Comparison of ENCODE assay signal across 22 cellular contexts in genomic region chr7:22720791-22721786, GRCh38. TPM values are rescaled to one million over a fixed set of nuclear protein-coding genes. Genes with fewer than 3 reads are reported as not detected.
DNase-seq lines count a peak whose midpoint lies in the region; ATAC-seq, FAIRE-seq and TF ChIP-seq lines count a peak whose summit lies in the region.
"Had no signal": no experiment of that assay in that cellular context is flagged by ENCODE, and none has a peak within 500 bp of the region (broad histone marks: within the 10 kb centered on the region; RNA-seq: fewer than 3 reads in every experiment).

No MANE protein-coding gene starts in this region.

- POLR2A ChIA-PET in RWPE1 (lab: Yijun Ruan, JAX; ENCODE audit: low non-redundant PET): no interaction called here

- 40% methylated on average over 3 of the region's 3 CpGs for WGBS in right cardiac atrium

- H3K27ac ChIP-seq in right cardiac atrium (ENCODE audit: low read length) (no peak overlapping the region), RWPE1 (no peak overlapping the region)
- H3K27ac ChIP-seq: foreskin keratinocyte, neutrophil, tibial artery, VCaP had no signal

- no peak for TF ChIP-seq CTCF in fibroblast of pulmonary artery (IDR thresholded peaks at IDR 0.05; ENCODE audit: low read length, missing control alignments)
- no peak for TF ChIP-seq CTCF in RWPE1 (conservative IDR thresholded peaks at IDR 0.05; ENCODE audit: low read depth)

- ATAC-seq in right cardiac atrium (peak; percentile 6 to 28), sciatic nerve (peak; percentile 20), SK-N-SH treated with all-trans-retinoic acid at 6 μM for 48 hours (no peak)
- ATAC-seq: foreskin keratinocyte, GM23338 had no signal

- no peaks in the 10 kb centered on the region for H3K9me3 ChIP-seq in right cardiac atrium (ENCODE audit: control insufficient read depth, low read length)
- H3K9me3 ChIP-seq: neutrophil, tibial artery had no signal

- peaks cover 17% of the 10 kb centered on the region for H3K4me1 ChIP-seq in right cardiac atrium (ENCODE audit: control insufficient read depth, insufficient read depth, low read length)
- H3K4me1 ChIP-seq: foreskin keratinocyte had no signal

- intact Hi-C loops in right cardiac atrium (cut with DNase I): loop anchor here in 1 of 4 donors (10.0 kb wide), 1 partner anchor 156 kb away; no protein-coding TSS in a partner anchor
- intact Hi-C loops in cardiac septum (cut with DNase I): loop anchor here (10.0 kb wide), 1 partner anchor 134 kb away; no protein-coding TSS in a partner anchor
- intact Hi-C loops in sciatic nerve (cut with DNase I): loop anchor here (10.0 kb wide), 1 partner anchor 166 kb away; no protein-coding TSS in a partner anchor

- FAIRE-seq in frontal cortex (lab: Jason Lieb, UNC): no peak

- DNase-seq in right cardiac atrium: peak in 1 of 3 donors; percentile 71
- DNase-seq in cardiac septum (ENCODE audit: low spot score): no peak
- DNase-seq in fibroblast of pulmonary artery (ENCODE audit: low read depth): peak; percentile 55
- DNase-seq in sciatic nerve (ENCODE audit: low spot score): no peak
- DNase-seq in Ammon's horn (ENCODE audit: low spot score): no peak
- no peak for DNase-seq in RWPE1 (ENCODE audit: low spot score)
- DNase-seq in frontal cortex (ENCODE audit: low spot score in 2 of 2): no peak
- DNase-seq: activated naive CD4-positive, alpha-beta T cell treated with anti-CD3 and anti-CD28 coated beads, Interleukin-2, amount 50 U/mL, for 16 hours; COR-L47; foreskin keratinocyte; mammary epithelial cell; NCI-H146; NCI-H524; RPMI8226; stimulated activated CD4-positive, alpha-beta T cell treated with anti-CD3 and anti-CD28 coated beads, Interleukin-4, amount 100 ng/mL, for 1 hour; stimulated activated naive CD4-positive, alpha-beta T cell had no signal

- CTCF ChIA-PET in RWPE1 (lab: Yijun Ruan, JAX): interaction anchor here (0.6 kb wide), 2 partner anchors 24 to 547 kb away, joined by 4 to 6 read pairs; no protein-coding TSS in a partner anchor

- no peak overlapping the region for H3K4me3 ChIP-seq in right cardiac atrium (ENCODE audit: low read length)
- no peak overlapping the region for H3K4me3 ChIP-seq in fibroblast of pulmonary artery (replicated peaks; ENCODE audit: low read depth, low read length)
- H3K4me3 ChIP-seq: GM23338, tibial artery had no signal

- no peaks in the 10 kb centered on the region for H3K27me3 ChIP-seq in right cardiac atrium (ENCODE audit: control insufficient read depth, insufficient read depth)
- H3K27me3 ChIP-seq: foreskin keratinocyte, tibial artery had no signal

TF ChIP-seq in SK-N-SH treated with all-trans-retinoic acid at 6 μM for 48 hours, 23 proteins besides CTCF, POLR2A, EP300 and RAD21:
- no peak for TF ChIP-seq GLIS3 (CRISPR knock-in tag; IDR thresholded peaks at IDR 0.05)
- TF ChIP-seq TOX (CRISPR knock-in tag; IDR thresholded peaks at IDR 0.05; ENCODE audit: borderline replicate concordance): no peak
- no peak for TF ChIP-seq ISL1 (CRISPR knock-in tag; IDR thresholded peaks at IDR 0.05)
- TF ChIP-seq BACH2 (CRISPR knock-in tag; IDR thresholded peaks at IDR 0.05; ENCODE audit: borderline replicate concordance): no peak
- TF ChIP-seq ZNF565 (CRISPR knock-in tag; conservative IDR thresholded peaks at IDR 0.05; ENCODE audit: low read depth): no peak

RNA-seq across cellular contexts. Expression of gene IL6, which starts 5.9 kb away (rescaled TPM):
- total RNA-seq in right cardiac atrium (10 to 100 TPM in 1 of 4 donors, 1 to 10 TPM in 1, under 1 TPM in 2; 0.43 to 10.9 (median 1.1) TPM), cardiac septum (5.8 TPM), sciatic nerve (28.1 TPM), frontal cortex (not detected)
- 17.2 TPM for polyA plus RNA-seq in right cardiac atrium
- total RNA-seq: A172, GM23338 had no signal
- polyA plus RNA-seq: mammary epithelial cell had no signal
